1 cellular context compared by ENCODE assay signal in the genomic region with DNA sequence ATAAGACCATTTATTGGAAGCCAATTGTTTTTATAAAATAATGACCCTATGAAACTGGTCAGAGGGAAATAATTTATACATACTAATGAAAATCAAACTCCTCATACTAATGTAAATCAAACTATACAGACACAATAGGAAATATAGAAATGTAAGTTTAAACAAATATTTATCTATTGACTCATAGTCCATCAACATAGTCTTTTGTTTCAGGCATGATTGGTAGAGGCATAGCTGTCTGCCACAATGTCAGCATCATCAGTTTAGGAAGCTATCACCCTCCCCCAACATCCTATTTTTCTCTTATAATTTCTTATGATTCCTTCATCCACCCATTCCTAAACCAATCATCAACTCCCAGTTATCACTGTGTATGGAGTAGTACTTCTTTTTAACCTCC.
TF ChIP-seq lines count a peak whose summit lies in the region.

No MANE protein-coding gene starts in this region.

TF ChIP-seq in IMR-90, 13 proteins besides CTCF, POLR2A, EP300 and RAD21 (continued from another document):
- TF ChIP-seq NFE2L2 (IDR thresholded peaks at IDR 0.05; ENCODE audit: low read depth, low read length) (no peak), MAZ (IDR thresholded peaks at IDR 0.05; ENCODE audit: borderline replicate concordance, low read depth, low read length) (no peak)
